Comparison of ENCODE assay signal across 24 cellular contexts in the genomic region with DNA sequence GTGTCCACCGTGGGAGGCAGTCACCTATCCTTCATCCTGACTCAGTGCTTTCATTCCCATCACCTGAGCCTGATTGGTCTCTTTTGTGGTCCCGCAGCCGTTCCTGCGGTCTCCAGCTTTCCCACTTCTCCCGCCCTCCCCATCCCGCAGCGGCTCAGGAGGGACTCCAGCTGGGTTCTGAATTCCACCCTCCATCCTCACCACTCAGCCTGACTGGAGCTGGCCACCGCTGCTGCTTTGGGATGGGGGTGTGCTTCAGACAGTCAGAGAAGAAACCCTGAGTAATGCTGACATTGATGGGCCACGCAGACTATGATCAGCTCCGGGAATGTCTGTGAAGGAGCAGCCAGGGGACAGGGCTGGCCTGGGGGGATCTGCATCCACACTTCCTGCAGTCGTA. TPM values are rescaled to one million over a fixed set of nuclear protein-coding genes. Genes with fewer than 3 reads are reported as not detected.
"Had no signal": no experiment of that assay in that cellular context is flagged by ENCODE, and none has a peak within 500 bp of the region (broad histone marks: within the 10 kb centered on the region; RNA-seq: fewer than 3 reads in every experiment).

No MANE protein-coding gene starts in this region.

- H3K27ac ChIP-seq: colonic mucosa, tibial nerve had no signal

- ATAC-seq: activated CD4-positive, CD25-positive, alpha-beta regulatory T cell treated with anti-CD3 and anti-CD28 coated beads, Interleukin-2, amount 50 U/mL, for 24 hours; activated CD8-positive, alpha-beta T cell treated with anti-CD3 and anti-CD28 coated beads, Interleukin-2, amount 10 ng/mL, durations not matched to agents 7 days and 5 days; activated naive CD8-positive, alpha-beta T cell treated with anti-CD3 and anti-CD28 coated beads, Interleukin-2, amount 50 U/mL, for 24 hours; activated T-cell treated with anti-CD3 and anti-CD28 coated beads, Interleukin-2, amount 50 U/mL, for 4 hours; left cardiac atrium; SK-N-SH treated with all-trans-retinoic acid at 6 μM for 48 hours had no signal

- H3K27me3 ChIP-seq: colonic mucosa, right atrium auricular region, tibial nerve had no signal

- H3K4me3 ChIP-seq: colonic mucosa, right atrium auricular region, tibial nerve had no signal

- H3K36me3 ChIP-seq: colonic mucosa, right atrium auricular region, tibial nerve had no signal

- H3K27me3 Mint-ChIP-seq: activated CD4-positive, alpha-beta T cell treated with anti-CD3 and anti-CD28 coated beads, Interleukin-2, amount 10 ng/mL, durations not matched to agents 7 days and 5 days had no signal

- H3K9me3 ChIP-seq: colonic mucosa, right atrium auricular region, tibial nerve had no signal

- H3K27ac Mint-ChIP-seq: activated CD4-positive, alpha-beta T cell treated with anti-CD3 and anti-CD28 coated beads, Interleukin-2, amount 10 ng/mL, durations not matched to agents 7 days and 5 days; activated CD8-positive, alpha-beta T cell treated with anti-CD3 and anti-CD28 coated beads, Interleukin-2, amount 10 ng/mL, durations not matched to agents 7 days and 5 days; activated naive CD4-positive, alpha-beta T cell treated with anti-CD3 and anti-CD28 coated beads, Interleukin-2, amount 10 ng/mL, durations not matched to agents 7 days and 5 days; activated naive CD8-positive, alpha-beta T cell treated with anti-CD3 and anti-CD28 coated beads, Interleukin-2, amount 50 U/mL, for 24 hours; nephron; progenitor cell of endocrine pancreas had no signal

- H3K9me3 Mint-ChIP-seq: activated CD4-positive, alpha-beta T cell treated with anti-CD3 and anti-CD28 coated beads, Interleukin-2, amount 10 ng/mL, durations not matched to agents 7 days and 5 days; activated naive CD4-positive, alpha-beta T cell treated with anti-CD3 and anti-CD28 coated beads, Interleukin-2, amount 10 ng/mL, durations not matched to agents 7 days and 5 days; activated naive CD8-positive, alpha-beta T cell treated with anti-CD3 and anti-CD28 coated beads, Interleukin-2, amount 50 U/mL, for 24 hours; activated T-cell treated with anti-CD3 and anti-CD28 coated beads, Interleukin-2, amount 50 U/mL, for 4 hours; central memory CD8-positive, alpha-beta T cell; nephron had no signal

- DNase-seq: activated CD4-positive, alpha-beta T cell treated with anti-CD3 and anti-CD28 coated beads, Interleukin-2, amount 10 ng/mL, durations not matched to agents 7 days and 5 days; activated CD8-positive, alpha-beta memory T cell treated with anti-CD3 and anti-CD28 coated beads, Interleukin-2, amount 50 U/mL, for 4 hours; activated CD8-positive, alpha-beta T cell treated with anti-CD3 and anti-CD28 coated beads, Interleukin-2, amount 10 ng/mL, durations not matched to agents 7 days and 5 days; activated naive CD4-positive, alpha-beta T cell treated with anti-CD3 and anti-CD28 coated beads, Interleukin-2, amount 10 ng/mL, durations not matched to agents 7 days and 5 days; activated naive CD8-positive, alpha-beta T cell treated with anti-CD3 and anti-CD28 coated beads, Interleukin-2, amount 50 U/mL, for 24 hours; activated T-cell treated with anti-CD3 and anti-CD28 coated beads, Interleukin-2, amount 50 U/mL, for 4 hours; anterior cingulate cortex; colonic mucosa; head of caudate nucleus; left cardiac atrium; midbrain; stimulated activated CD4-positive, alpha-beta T cell treated with anti-CD3 and anti-CD28 coated beads, Interleukin-2, amount 100 ng/mL, for 24 hours; stimulated activated naive CD4-positive, alpha-beta T cell treated with Interleukin-2 at 50 U/mL for 16 hours; T-helper 1 cell; T1000 had no signal

- H3K36me3 Mint-ChIP-seq: activated naive CD4-positive, alpha-beta T cell treated with anti-CD3 and anti-CD28 coated beads, Interleukin-2, amount 10 ng/mL, durations not matched to agents 7 days and 5 days had no signal

- H3K4me3 Mint-ChIP-seq: activated CD4-positive, alpha-beta T cell treated with anti-CD3 and anti-CD28 coated beads, Interleukin-2, amount 10 ng/mL, durations not matched to agents 7 days and 5 days; activated CD8-positive, alpha-beta T cell treated with anti-CD3 and anti-CD28 coated beads, Interleukin-2, amount 10 ng/mL, durations not matched to agents 7 days and 5 days; activated naive CD4-positive, alpha-beta T cell treated with anti-CD3 and anti-CD28 coated beads, Interleukin-2, amount 10 ng/mL, durations not matched to agents 7 days and 5 days; activated naive CD8-positive, alpha-beta T cell treated with anti-CD3 and anti-CD28 coated beads, Interleukin-2, amount 50 U/mL, for 24 hours; activated T-cell treated with anti-CD3 and anti-CD28 coated beads, Interleukin-2, amount 50 U/mL, for 4 hours; central memory CD8-positive, alpha-beta T cell; nephron had no signal

- H3K4me1 Mint-ChIP-seq: activated CD4-positive, alpha-beta T cell treated with anti-CD3 and anti-CD28 coated beads, Interleukin-2, amount 10 ng/mL, durations not matched to agents 7 days and 5 days; activated naive CD4-positive, alpha-beta T cell treated with anti-CD3 and anti-CD28 coated beads, Interleukin-2, amount 10 ng/mL, durations not matched to agents 7 days and 5 days; activated naive CD8-positive, alpha-beta T cell treated with anti-CD3 and anti-CD28 coated beads, Interleukin-2, amount 50 U/mL, for 24 hours; central memory CD8-positive, alpha-beta T cell had no signal

- H3K4me1 ChIP-seq: colonic mucosa had no signal

RNA-seq across cellular contexts. Expression of a gene that starts 46.0 kb away (rescaled TPM):
- total RNA-seq: activated CD4-positive, alpha-beta T cell treated with anti-CD3 and anti-CD28 coated beads, Interleukin-2, amount 10 ng/mL, durations not matched to agents 7 days and 5 days; activated CD8-positive, alpha-beta T cell treated with anti-CD3 and anti-CD28 coated beads, Interleukin-2, amount 10 ng/mL, durations not matched to agents 7 days and 5 days; activated T-cell treated with anti-CD3 and anti-CD28 coated beads, Interleukin-2, amount 50 U/mL, for 4 hours; colonic mucosa; epithelial cell of proximal tubule; frontal cortex; progenitor cell of endocrine pancreas; right atrium auricular region had no signal
